ENCODE assay signal across 13 cellular contexts in the genomic region with DNA sequence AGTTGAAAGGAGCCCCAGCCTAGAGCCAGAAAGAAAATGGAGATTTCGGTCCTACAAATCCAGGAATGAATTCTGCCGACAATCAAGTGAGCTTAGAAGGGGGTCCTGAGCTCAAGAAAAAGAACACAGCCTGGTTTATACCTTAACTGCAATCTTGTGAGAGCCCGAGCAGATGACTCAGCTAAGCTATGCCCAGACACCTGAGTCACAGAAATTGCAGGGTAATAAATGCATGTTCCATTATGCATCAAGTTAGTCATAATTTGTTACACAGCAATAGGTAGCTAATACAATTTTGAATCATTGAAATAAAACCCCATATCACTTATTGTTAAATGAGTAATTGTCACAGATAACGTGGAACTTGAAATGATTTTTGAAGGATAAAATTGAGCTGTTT.
DNase-seq lines count a peak whose midpoint lies in the region; ATAC-seq and TF ChIP-seq lines count a peak whose summit lies in the region.
"Had no signal": no experiment of that assay in that cellular context is flagged by ENCODE, and none has a peak within 500 bp of the region (broad histone marks: within the 10 kb centered on the region; RNA-seq: fewer than 3 reads in every experiment).

No MANE protein-coding gene starts in this region.

- H4K91ac ChIP-seq in trophoblast cell (ENCODE audit: low read depth, low read length) = no peak overlapping the region

- TF ChIP-seq CTCF in epithelial cell of proximal tubule (conservative IDR thresholded peaks at IDR 0.05; ENCODE audit: low read depth, low read length) = no peak

- H3K4me1 ChIP-seq in trophoblast cell (ENCODE audit: control insufficient read depth in 1 of 2, insufficient read depth in 2 of 2, low read length in 2 of 2) = no peaks in the 10 kb centered on the region

- no peak overlapping the region for H3K14ac ChIP-seq in trophoblast cell (ENCODE audit: low read length)

- no peak overlapping the region for H3K27ac ChIP-seq in trophoblast cell (ENCODE audit: low read depth, low read length)
- H3K27ac ChIP-seq: RWPE1 had no signal

- no peak overlapping the region for H3K9ac ChIP-seq in trophoblast cell (ENCODE audit: low read length)

- H3K79me2 ChIP-seq in trophoblast cell (ENCODE audit: control insufficient read depth, insufficient read depth, low read length, poor library complexity) = no peaks in the 10 kb centered on the region

- H4K8ac ChIP-seq in trophoblast cell (ENCODE audit: low read depth, low read length) = no peak overlapping the region

- H2BK120ac ChIP-seq in trophoblast cell (ENCODE audit: insufficient read depth, low read length, poor library complexity) = no peak overlapping the region

- peak; percentile 17 for DNase-seq in Daoy (ENCODE audit: low read depth)
- DNase-seq in LHCN-M2 (ENCODE audit: low read depth) = peak; percentile 5
- DNase-seq in epithelial cell of proximal tubule (ENCODE audit: low read depth) = peak; percentile 62
- peak; percentile 27 to 43 for DNase-seq in trophoblast cell
- no peak for DNase-seq in activated CD8-positive, alpha-beta memory T cell treated with anti-CD3 and anti-CD28 coated beads for 24 hours
- DNase-seq in NK-92 (lab: John Stamatoyannopoulos, UW; ENCODE audit: unreplicated experiment) = no peak
- DNase-seq: CD4-positive, CD25-positive, alpha-beta regulatory T cell; H9; NCI-H1436; NCI-H2081 treated with DMSO at 0.1 percent for 48 hours; NCI-H524 had no signal

- H3K9me3 ChIP-seq in trophoblast cell (ENCODE audit: insufficient read depth, low read depth, low read length) = no peaks in the 10 kb centered on the region

- H2BK12ac ChIP-seq in trophoblast cell (ENCODE audit: low read length) = no peak overlapping the region

- H4K12ac ChIP-seq in trophoblast cell (ENCODE audit: low read depth, low read length) = no peak overlapping the region

- H3K79me1 ChIP-seq in trophoblast cell (ENCODE audit: low read length) = no peaks in the 10 kb centered on the region

- no peak overlapping the region for H3K18ac ChIP-seq in trophoblast cell (ENCODE audit: low read length)

- no peaks in the 10 kb centered on the region for H3K36me3 ChIP-seq in trophoblast cell (ENCODE audit: control insufficient read depth in 1 of 2, insufficient read depth in 2 of 2, low read length in 2 of 2)

- no peak overlapping the region for H3K23ac ChIP-seq in trophoblast cell (ENCODE audit: low read length)

- H3K4me3 ChIP-seq in epithelial cell of proximal tubule (ENCODE audit: low read depth, low read length) = no peak overlapping the region
- no peak overlapping the region for H3K4me3 ChIP-seq in trophoblast cell (ENCODE audit: low read depth, low read length)

- H2BK5ac ChIP-seq in trophoblast cell (ENCODE audit: low read depth, low read length, poor library complexity) = no peak overlapping the region

- WGBS in trophoblast cell (ENCODE audit: extremely low coverage, insufficient coverage, insufficient read length) = no CpG with 5 or more reads among the region's 4 CpGs

- H3K27me3 ChIP-seq in trophoblast cell (ENCODE audit: insufficient read depth, low read length) = no peaks in the 10 kb centered on the region

- no peak overlapping the region for H3K4me2 ChIP-seq in trophoblast cell (ENCODE audit: low read length)

- no peak overlapping the region for H3K4ac ChIP-seq in trophoblast cell (ENCODE audit: low read depth, low read length)

- no peak for ATAC-seq in GM21515 (IDR thresholded peaks at IDR 0.05; ENCODE audit: unreplicated experiment)

- no peak overlapping the region for H2AK5ac ChIP-seq in trophoblast cell (ENCODE audit: low read length)

- H2AFZ ChIP-seq in trophoblast cell (ENCODE audit: insufficient read depth, low read length, poor library complexity) = no peak overlapping the region

Comparison
In these comparisons a context has a peak if more than half of its experiments do, and no peak if none do; other contexts are left out.
1. DNase-seq: peak in Daoy (single experiment), LHCN-M2 (single experiment), epithelial cell of proximal tubule (single experiment) and trophoblast cell (2 of 2); none in activated CD8-positive, alpha-beta memory T cell treated with anti-CD3 and anti-CD28 coated beads for 24 hours (single experiment) and NK-92 (single experiment).